27 cellular contexts compared by ENCODE assay signal in genomic region chr1:88194542-88194941, GRCh38.
DNase-seq lines count a peak whose midpoint lies in the region; ATAC-seq, FAIRE-seq and TF ChIP-seq lines count a peak whose summit lies in the region.
"Had no signal": no experiment of that assay in that cellular context is flagged by ENCODE, and none has a peak within 500 bp of the region (broad histone marks: within the 10 kb centered on the region; RNA-seq: fewer than 3 reads in every experiment).

No MANE protein-coding gene starts in this region.

- peak; percentile 42 for DNase-seq in HT-29 (ENCODE audit: low spot score)
- DNase-seq in mucosa of descending colon: no peak
- DNase-seq in stimulated activated naive CD8-positive, alpha-beta T cell treated with anti-CD3 and anti-CD28 coated beads, Interleukin-15, amount 100 ng/mL, for 72 hours: no peak
- no peak for DNase-seq in A673 (ENCODE audit: low spot score)
- DNase-seq in MG63: no peak
- DNase-seq: ACHN; BE2C; C1 segment of cervical spinal cord; CD4-positive, alpha-beta memory T cell; CD4-positive, CD25-positive, alpha-beta regulatory T cell; CD8-positive, alpha-beta memory T cell; COR-L47; DMS 273 treated with DMSO at 0.1 percent for 48 hours; DMS153; DMS53; DMS79; DND-41; EL; GDM1 had no signal

- H3K4me3 ChIP-seq in mucosa of descending colon (no peak overlapping the region), A673 (ENCODE audit: low read depth, low read length, poor library complexity, severe bottlenecking) (no peak overlapping the region), MG63 (no peak overlapping the region)
- H3K4me3 ChIP-seq: A549, BLaER1, GM12878 had no signal

- no peaks in the 10 kb centered on the region for H3K9me3 Mint-ChIP-seq in stimulated activated naive CD8-positive, alpha-beta T cell treated with anti-CD3 and anti-CD28 coated beads, Interleukin-15, amount 100 ng/mL, for 72 hours
- H3K9me3 Mint-ChIP-seq: CD4-positive, alpha-beta memory T cell; CD8-positive, alpha-beta memory T cell had no signal

- H3K36me3 ChIP-seq in mucosa of descending colon (ENCODE audit: low read depth) (no peaks in the 10 kb centered on the region), A673 (ENCODE audit: insufficient read depth, low read length, poor library complexity, severe bottlenecking) (no peaks in the 10 kb centered on the region), MG63 (no peaks in the 10 kb centered on the region)
- H3K36me3 ChIP-seq: BE2C, BLaER1 had no signal

- H3K9me3 ChIP-seq in mucosa of descending colon: no peaks in the 10 kb centered on the region
- no peaks in the 10 kb centered on the region for H3K9me3 ChIP-seq in A673 (ENCODE audit: low read depth, low read length, poor library complexity, severe bottlenecking)
- H3K9me3 ChIP-seq in MG63: no peaks in the 10 kb centered on the region
- H3K9me3 ChIP-seq: A549, BE2C, BLaER1 had no signal

- no TSS peak for BruUV-seq in A673 (replicated peaks; lab: Mats Ljungman, UMichigan)

- no peak overlapping the region for H3K4me3 Mint-ChIP-seq in stimulated activated naive CD8-positive, alpha-beta T cell treated with anti-CD3 and anti-CD28 coated beads, Interleukin-15, amount 100 ng/mL, for 72 hours
- H3K4me3 Mint-ChIP-seq: CD14-positive monocyte; CD4-positive, alpha-beta memory T cell; CD4-positive, CD25-positive, alpha-beta regulatory T cell; CD8-positive, alpha-beta memory T cell had no signal

- intact Hi-C loops in mucosa of descending colon (cut with DNase I, micrococcal nuclease): no loop called here
- intact Hi-C loops in A673 (cut with micrococcal nuclease; ENCODE audit: unreplicated experiment): no loop called here

- POLR2A ChIA-PET in A673 (lab: Charles Lee; ENCODE audit: low non-redundant PET): no interaction called here

- H3K27ac ChIP-seq in A673 (ENCODE audit: low read depth, low read length, poor library complexity, severe bottlenecking): no peak overlapping the region
- H3K27ac ChIP-seq: 22Rv1, A549, BLaER1 had no signal

- FAIRE-seq in islet of Langerhans (lab: Jason Lieb, UNC): peak; percentile 86
- FAIRE-seq: A549, GM12878, GM12892, GM18507 had no signal

- H3K4me1 Mint-ChIP-seq in stimulated activated naive CD8-positive, alpha-beta T cell treated with anti-CD3 and anti-CD28 coated beads, Interleukin-15, amount 100 ng/mL, for 72 hours: no peaks in the 10 kb centered on the region
- H3K4me1 Mint-ChIP-seq: CD8-positive, alpha-beta memory T cell had no signal

- peaks cover 6% of the 10 kb centered on the region for H3K27me3 Mint-ChIP-seq in stimulated activated naive CD8-positive, alpha-beta T cell treated with anti-CD3 and anti-CD28 coated beads, Interleukin-15, amount 100 ng/mL, for 72 hours

- ATAC-seq in mucosa of descending colon: peak; percentile 79
- no peak for ATAC-seq in stimulated activated naive CD8-positive, alpha-beta T cell treated with anti-CD3 and anti-CD28 coated beads, Interleukin-15, amount 100 ng/mL, for 72 hours
- ATAC-seq: A549, GM12878 had no signal

- CTCF ChIA-PET in A673 (lab: Charles Lee): interaction anchor here (0.6 kb wide), 1 partner anchor 12 kb away, joined by 3 read pairs; no protein-coding TSS in a partner anchor

- H3K27me3 ChIP-seq in A673 (replicated peaks; ENCODE audit: insufficient read depth, low read depth, low read length, poor library complexity) (no peaks in the 10 kb centered on the region), MG63 (no peaks in the 10 kb centered on the region; the same call in 1 of the 2 replicates)
- H3K27me3 ChIP-seq: BE2C, BLaER1 had no signal

- no peak for TF ChIP-seq CTCF in mucosa of descending colon (IDR thresholded peaks at IDR 0.05)
- no peak for TF ChIP-seq CTCF in A673 (conservative IDR thresholded peaks at IDR 0.05; ENCODE audit: low read depth, low read length)

- H3K4me1 ChIP-seq in mucosa of descending colon (ENCODE audit: low read depth): no peaks in the 10 kb centered on the region
- H3K4me1 ChIP-seq in A673 (ENCODE audit: insufficient read depth, low read length, poor library complexity, severe bottlenecking): no peaks in the 10 kb centered on the region
- H3K4me1 ChIP-seq: A549 had no signal

- no peak overlapping the region for H3K27ac Mint-ChIP-seq in stimulated activated naive CD8-positive, alpha-beta T cell treated with anti-CD3 and anti-CD28 coated beads, Interleukin-15, amount 100 ng/mL, for 72 hours
- H3K27ac Mint-ChIP-seq: CD14-positive monocyte; CD4-positive, alpha-beta memory T cell; CD4-positive, CD25-positive, alpha-beta regulatory T cell; CD8-positive, alpha-beta memory T cell had no signal
